Comparison of ENCODE assay signal across 9 cellular contexts in the genomic region with DNA sequence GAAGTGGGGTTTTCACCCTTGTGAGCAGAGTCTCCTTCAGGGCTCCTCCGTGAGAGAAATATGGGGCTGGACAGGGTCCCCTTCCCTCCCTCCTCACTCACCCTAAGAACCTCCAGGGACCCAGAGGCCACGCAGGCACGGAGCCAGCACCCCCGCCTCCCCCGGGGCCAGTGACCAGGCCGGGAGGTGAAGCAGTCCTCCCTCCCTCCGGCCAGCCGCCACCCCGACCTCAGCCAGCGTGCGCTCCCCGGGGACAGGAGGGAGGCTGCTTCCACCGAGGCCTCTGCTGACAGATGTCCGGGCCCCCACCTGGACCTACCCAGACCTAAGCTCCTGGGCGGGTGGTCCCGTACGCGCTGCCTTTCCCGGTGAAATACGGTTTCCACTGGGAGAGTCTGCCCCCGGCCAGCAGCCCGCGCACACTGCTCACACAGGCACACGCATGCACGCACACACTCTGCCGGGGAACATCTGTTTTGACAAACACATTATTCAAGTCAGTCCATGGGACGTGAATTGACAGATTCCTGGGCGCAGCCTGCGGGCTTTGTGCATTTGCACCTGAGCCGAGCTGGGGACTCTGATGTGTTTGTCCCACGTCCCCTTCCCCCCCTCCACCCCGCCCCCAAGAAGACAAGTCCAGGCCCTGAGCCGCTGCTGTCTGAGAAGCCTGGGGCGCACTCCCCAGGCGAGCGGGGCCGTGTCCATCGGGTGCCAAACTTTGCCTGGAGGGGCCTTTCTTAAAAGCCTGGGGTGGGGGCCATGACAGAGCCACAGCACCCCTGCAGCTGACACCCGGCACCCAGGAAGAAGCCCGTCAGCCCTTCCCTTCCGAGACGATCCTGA. TPM values are rescaled to one million over a fixed set of nuclear protein-coding genes. Genes with fewer than 3 reads are reported as not detected.
DNase-seq lines count a peak whose midpoint lies in the region; ATAC-seq and TF ChIP-seq lines count a peak whose summit lies in the region.
"Had no signal": no experiment of that assay in that cellular context is flagged by ENCODE, and none has a peak within 500 bp of the region (broad histone marks: within the 10 kb centered on the region; RNA-seq: fewer than 3 reads in every experiment).

No MANE protein-coding gene starts in this region.

- H3K9me3 Mint-ChIP-seq in progenitor cell of endocrine pancreas (ENCODE audit: low read depth): no peaks in the 10 kb centered on the region
- peaks cover 5% of the 10 kb centered on the region for H3K9me3 Mint-ChIP-seq in activated T-cell treated with anti-CD3 and anti-CD28 coated beads, Interleukin-2, amount 50 U/mL, for 4 hours

- peaks cover 63% of the 10 kb centered on the region for H3K27me3 Mint-ChIP-seq in progenitor cell of endocrine pancreas
- peaks cover 54% of the 10 kb centered on the region for H3K27me3 Mint-ChIP-seq in activated T-cell treated with anti-CD3 and anti-CD28 coated beads, Interleukin-2, amount 50 U/mL, for 4 hours (ENCODE audit: low read depth)

- H3K36me3 Mint-ChIP-seq in progenitor cell of endocrine pancreas (ENCODE audit: insufficient read depth): no peaks in the 10 kb centered on the region
- no peaks in the 10 kb centered on the region for H3K36me3 Mint-ChIP-seq in activated T-cell treated with anti-CD3 and anti-CD28 coated beads, Interleukin-2, amount 50 U/mL, for 4 hours (ENCODE audit: insufficient read depth)

- TF ChIP-seq CTCF in progenitor cell of endocrine pancreas (IDR thresholded peaks at IDR 0.05; ENCODE audit: unreplicated experiment): no peak

- peak overlapping the region; percentile 77 for H3K4me3 Mint-ChIP-seq in progenitor cell of endocrine pancreas (ENCODE audit: low read depth)
- no peak overlapping the region for H3K4me3 Mint-ChIP-seq in activated T-cell treated with anti-CD3 and anti-CD28 coated beads, Interleukin-2, amount 50 U/mL, for 4 hours

- H3K27ac Mint-ChIP-seq in progenitor cell of endocrine pancreas: no peak overlapping the region

- ATAC-seq in GM19035 (IDR thresholded peaks at IDR 0.05; ENCODE audit: unreplicated experiment) (no peak), HG02840 (IDR thresholded peaks at IDR 0.05; ENCODE audit: low FRiP score, unreplicated experiment) (no peak)
- no peak for ATAC-seq in activated T-cell treated with anti-CD3 and anti-CD28 coated beads, Interleukin-2, amount 50 U/mL, for 4 hours

- H3K4me1 Mint-ChIP-seq in progenitor cell of endocrine pancreas (ENCODE audit: low read depth): peaks cover 10% of the 10 kb centered on the region
- peaks cover 5% of the 10 kb centered on the region for H3K4me1 Mint-ChIP-seq in activated T-cell treated with anti-CD3 and anti-CD28 coated beads, Interleukin-2, amount 50 U/mL, for 4 hours (ENCODE audit: low read depth)

- intact Hi-C loops in head of caudate nucleus (cut with DNase I): no loop called here

- DNase-seq in ELF-1 (ENCODE audit: low read depth, low spot score) (peak; percentile 38), NCI-H2171 treated with DMSO at 0.1 percent for 48 hours (lab: John Stamatoyannopoulos, UW) (peak; percentile 75), head of caudate nucleus (peak in 25 of 42 donors; percentile 6 to 55 (median 37)), progenitor cell of endocrine pancreas (ENCODE audit: low spot score, unreplicated experiment) (no peak), NCI-H2029 treated with DMSO at 0.1 percent for 48 hours (lab: John Stamatoyannopoulos, UW) (no peak)
- no peak for DNase-seq in activated T-cell treated with anti-CD3 and anti-CD28 coated beads, Interleukin-2, amount 50 U/mL, for 4 hours

RNA-seq across cellular contexts. Expression of a gene that starts 0.7 kb away (rescaled TPM):
- 31.1 and 31.6 TPM in 2 replicates for total RNA-seq in progenitor cell of endocrine pancreas
- total RNA-seq in activated T-cell treated with anti-CD3 and anti-CD28 coated beads, Interleukin-2, amount 50 U/mL, for 4 hours: not detected
- total RNA-seq: dermis microvascular lymphatic vessel endothelial cell had no signal

Comparison
In these comparisons a context has a peak if more than half of its experiments do, and no peak if none do; other contexts are left out.
1. DNase-seq: peak in ELF-1 (single experiment), NCI-H2171 treated with DMSO at 0.1 percent for 48 hours (single experiment) and head of caudate nucleus (25 of 42); none in progenitor cell of endocrine pancreas (single experiment), activated T-cell treated with anti-CD3 and anti-CD28 coated beads, Interleukin-2, amount 50 U/mL, for 4 hours (single experiment) and NCI-H2029 treated with DMSO at 0.1 percent for 48 hours (single experiment).
2. RNA of a gene that starts 0.7 kb away (total RNA-seq): 31.1 to 31.6 TPM in progenitor cell of endocrine pancreas; not detected in activated T-cell treated with anti-CD3 and anti-CD28 coated beads, Interleukin-2, amount 50 U/mL, for 4 hours; every median in the first group is over 10 times any median in the second.